ENCODE assay signal across 7 cellular contexts in the genomic region with DNA sequence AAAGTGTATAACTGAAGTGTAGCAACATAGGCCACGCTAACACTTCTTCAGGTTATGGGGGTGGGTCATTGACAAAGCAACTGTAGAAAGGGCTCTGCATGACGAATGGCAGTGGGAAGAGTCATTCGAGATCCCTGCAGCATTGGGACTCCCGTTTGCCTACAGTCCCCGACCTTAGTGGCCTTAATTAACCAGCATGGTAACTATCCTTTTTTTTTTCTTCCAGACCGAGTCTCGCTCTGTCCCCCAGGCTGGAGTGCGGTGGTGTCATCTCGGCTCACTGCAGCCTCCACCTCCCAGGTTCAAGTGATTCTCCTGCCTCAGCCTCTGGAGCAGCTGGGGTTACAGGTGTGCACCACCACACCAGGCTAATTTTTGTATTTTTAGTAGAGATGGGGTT.
"Had no signal": no experiment of that assay in that cellular context is flagged by ENCODE, and none has a peak within 500 bp of the region (broad histone marks: within the 10 kb centered on the region; RNA-seq: fewer than 3 reads in every experiment).

No MANE protein-coding gene starts in this region.

- H3K27ac ChIP-seq: KMS-11 had no signal

- H3K4me1 Mint-ChIP-seq: GM23338 had no signal

- H3K9me3 ChIP-seq: HAP-1 had no signal

- H3K4me3 ChIP-seq: GM23338, HAP-1 had no signal

- H3K4me3 Mint-ChIP-seq: GM23338 had no signal

- DNase-seq: H7, IMR-90, KBM-7 had no signal

- H3K36me3 ChIP-seq: HAP-1 had no signal

- H3K4me2 ChIP-seq: GM23338, KMS-11 had no signal

- H3K27ac Mint-ChIP-seq: GM23338 had no signal

- H2AFZ ChIP-seq: GM23338 had no signal

- H3K9ac ChIP-seq: KMS-11 had no signal

- FAIRE-seq: HTR-8/SVneo had no signal

- H3K9me3 Mint-ChIP-seq: GM23338 had no signal
